ENCODE assay signal across 8 cellular contexts in the genomic region with DNA sequence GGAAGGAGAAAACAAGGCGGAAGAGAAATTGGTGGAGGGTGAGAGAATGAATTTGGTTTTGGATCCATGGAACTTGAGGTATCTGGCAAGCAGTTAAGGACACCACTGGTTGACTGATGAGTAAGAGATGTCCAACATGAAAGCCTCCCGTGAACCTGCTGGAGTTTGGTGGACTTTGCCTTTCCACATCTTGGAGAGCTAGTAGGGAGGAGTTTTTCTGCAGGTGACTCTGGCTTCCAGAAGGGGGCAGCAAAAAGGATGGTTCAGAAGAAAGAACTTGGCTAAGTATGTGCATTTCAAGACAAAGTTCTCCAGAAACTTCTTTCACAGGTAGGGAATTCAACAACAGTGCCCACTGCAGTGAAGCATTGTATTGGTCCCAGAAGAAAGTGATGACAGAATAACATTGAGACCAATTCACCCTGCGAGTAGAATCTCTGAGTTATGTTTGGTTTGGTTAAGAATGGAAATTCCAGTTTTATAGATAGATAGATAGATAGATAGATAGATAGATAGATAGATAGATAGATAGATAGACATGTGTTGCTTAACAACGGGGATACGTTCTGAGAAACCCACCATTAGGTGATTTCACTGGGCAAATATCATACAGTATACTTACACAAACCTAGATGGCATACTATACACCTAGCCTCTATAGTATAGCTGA. TPM values are rescaled to one million over a fixed set of nuclear protein-coding genes. Genes with fewer than 3 reads are reported as not detected.
DNase-seq lines count a peak whose midpoint lies in the region; ATAC-seq, FAIRE-seq and TF ChIP-seq lines count a peak whose summit lies in the region.

No MANE protein-coding gene starts in this region.

- H3K36me3 Mint-ChIP-seq in mesothelial cell of epicardium = no peaks in the 10 kb centered on the region

- H3K4me1 ChIP-seq in Loucy (ENCODE audit: insufficient read depth, low read length, poor library complexity, severe bottlenecking) (peaks cover 10% of the 10 kb centered on the region), GM12878 (ENCODE audit: control insufficient read depth, insufficient read depth, low read length) (no peaks in the 10 kb centered on the region)

- WGBS in GM12878 (ENCODE audit: insufficient coverage, insufficient replicate concordance, low lambda C conversion rate, missing lambda C conversion rate) = 32% methylated on average over 5 of the region's 5 CpGs

- H3K9ac ChIP-seq in Loucy (ENCODE audit: low read depth, low read length, poor library complexity, severe bottlenecking) (no peak overlapping the region), GM12878 (ENCODE audit: control insufficient read depth, insufficient read depth, low read length) (no peak overlapping the region)

- ATAC-seq in GM12878 (peak; percentile 69), GM18505 (IDR thresholded peaks at IDR 0.05; ENCODE audit: unreplicated experiment) (no peak)

- CTCF ChIA-PET in GM10248 (lab: Yijun Ruan, JAX) = interaction anchor here (0.7 to 3.1 kb wide), 11 partner anchors 10 to 835 kb away, joined by 3 to 24 read pairs (median 3); no protein-coding TSS in a partner anchor
- CTCF ChIA-PET in GM12878 (lab: Yijun Ruan, JAX) = interaction anchor here (0.6 to 3.7 kb wide), 17 partner anchors 11 to 1019 kb away, joined by 3 to 33 read pairs (median 3); a partner anchor contains a TSS

- H3K4me3 ChIP-seq in Loucy (ENCODE audit: low read length, poor library complexity, severe bottlenecking) = no peak overlapping the region
- H3K4me3 ChIP-seq in GM12878 = no peak overlapping the region

- FAIRE-seq in GM12878 (lab: Jason Lieb, UNC) = peak; percentile 18

- H3K9me3 ChIP-seq in Loucy (ENCODE audit: insufficient read depth, low read depth, low read length) = no peaks in the 10 kb centered on the region
- no peaks in the 10 kb centered on the region for H3K9me3 ChIP-seq in GM12878 (replicated peaks; ENCODE audit: control insufficient read depth, insufficient read depth, low read length)

- RAD21 ChIA-PET in GM12878 (lab: Charles Lee; ENCODE audit: unreplicated experiment) = interaction anchor here (0.7 to 1.6 kb wide), 5 partner anchors 172 to 835 kb away, joined by 3 to 8 read pairs (median 4); no protein-coding TSS in a partner anchor

- no peaks in the 10 kb centered on the region for H3K9me3 Mint-ChIP-seq in mesothelial cell of epicardium

- H4K20me1 ChIP-seq in Loucy (ENCODE audit: insufficient read depth, low read length, poor library complexity, severe bottlenecking) = no peaks in the 10 kb centered on the region
- no peaks in the 10 kb centered on the region for H4K20me1 ChIP-seq in GM12878 (ENCODE audit: control insufficient read depth, insufficient read depth)

- no peaks in the 10 kb centered on the region for H3K9me2 ChIP-seq in Loucy (replicated peaks; ENCODE audit: low read depth, low read length)

- no peak overlapping the region for H2AFZ ChIP-seq in Loucy (ENCODE audit: low read length)
- H2AFZ ChIP-seq in GM12878 (ENCODE audit: control insufficient read depth, low read depth, low read length) = no peak overlapping the region

- H3K27ac ChIP-seq in 22Rv1 (no peak overlapping the region), GM12878 (ENCODE audit: control insufficient read depth, insufficient read depth) (no peak overlapping the region)

- TF ChIP-seq POLR2A in GM12878 (IDR thresholded peaks at IDR 0.05; ENCODE audit: low read depth, low read length) (no peak), GM18505 (IDR thresholded peaks at IDR 0.05; ENCODE audit: borderline replicate concordance, extremely low read depth, insufficient read depth, insufficient read length) (no peak)

- H3K4me2 ChIP-seq in Loucy (ENCODE audit: low read depth, low read length, poor library complexity, severe bottlenecking) = no peak overlapping the region
- no peak overlapping the region for H3K4me2 ChIP-seq in GM12878 (ENCODE audit: control insufficient read depth, insufficient read depth)

- TF ChIP-seq EP300 in GM12878 (IDR thresholded peaks at IDR 0.05; ENCODE audit: borderline replicate concordance in 1 of 2, control insufficient read depth in 1 of 2, low read depth in 2 of 2, low read length in 2 of 2) = no peak

- H3F3A ChIP-seq in Loucy (ENCODE audit: low read depth) = no peaks in the 10 kb centered on the region

- H3K4me3 Mint-ChIP-seq in mesothelial cell of epicardium = no peak overlapping the region

- POLR2A ChIA-PET in GM10248 (lab: Yijun Ruan, JAX) = no interaction called here
- POLR2A ChIA-PET in GM12878 (lab: Charles Lee) = no interaction called here

- peaks cover 15% of the 10 kb centered on the region for H3K27me3 Mint-ChIP-seq in mesothelial cell of epicardium (ENCODE audit: low read depth)

- H3K79me2 ChIP-seq in Loucy (ENCODE audit: insufficient read depth, low read length) = no peaks in the 10 kb centered on the region
- H3K79me2 ChIP-seq in GM12878 (ENCODE audit: control insufficient read depth, insufficient read depth, low read length) = no peaks in the 10 kb centered on the region

- peak; percentile 31 for DNase-seq in GM10248 (ENCODE audit: extremely low spot score)
- DNase-seq in GM12878 (ENCODE audit: low read depth, low spot score) = no peak
- no peak for DNase-seq in mesothelial cell of epicardium (ENCODE audit: low spot score in 2 of 2, unreplicated experiment in 2 of 2)
- no peak for DNase-seq in NCI-H2227 treated with DMSO at 0.1 percent for 48 hours (lab: John Stamatoyannopoulos, UW)
- no peak for DNase-seq in activated effector memory CD4-positive, alpha-beta T cell treated with anti-CD3 and anti-CD28 coated beads, Interleukin-2, amount 50 U/mL, for 16 hours

- BruUV-seq in GM12878 (replicated peaks; lab: Mats Ljungman, UMichigan) = no TSS peak

- no peaks in the 10 kb centered on the region for H3K36me3 ChIP-seq in Loucy (ENCODE audit: insufficient read depth, low read length)
- H3K36me3 ChIP-seq in GM12878 (ENCODE audit: control insufficient read depth in 2 of 2, insufficient read depth in 2 of 2, low read length in 1 of 2) = no peaks in the 10 kb centered on the region

- TF ChIP-seq RAD21 in GM12878 (IDR thresholded peaks at IDR 0.05; ENCODE audit: insufficient read depth, low read depth, low read length) = peak; percentile 55

- peak; percentile 80 for TF ChIP-seq CTCF in 22Rv1 (IDR thresholded peaks at IDR 0.05)
- TF ChIP-seq CTCF in GM10248 (IDR thresholded peaks at IDR 0.05; ENCODE audit: control extremely low read depth, extremely low read depth, low read depth, missing control alignments) = peak; percentile 46
- TF ChIP-seq CTCF in Loucy (conservative IDR thresholded peaks at IDR 0.05; ENCODE audit: low read length) = peak; percentile 79
- TF ChIP-seq CTCF in GM12878 (IDR thresholded peaks at IDR 0.05 in 2 of 3, conservative IDR thresholded peaks at IDR 0.05 in 1 of 3; ENCODE audit: control insufficient read depth in 2 of 3, extremely low read depth in 1 of 3, insufficient read depth in 1 of 3, low read depth in 3 of 3, low read length in 3 of 3) = peak; percentile 46 to 71 (median 70); a peak in 5 of 6 replicates
- peak; percentile 47 for TF ChIP-seq CTCF in mesothelial cell of epicardium (IDR thresholded peaks at IDR 0.05; ENCODE audit: unreplicated experiment)

- no peaks in the 10 kb centered on the region for H3K27me3 ChIP-seq in Loucy (ENCODE audit: insufficient read depth, low read length, poor library complexity, severe bottlenecking)
- H3K27me3 ChIP-seq in GM12878 (replicated peaks in 1 of 2; ENCODE audit: control insufficient read depth in 2 of 2, insufficient read depth in 2 of 2, low read length in 1 of 2) = no peaks in the 10 kb centered on the region

- intact Hi-C loops in GM12878 (cut with micrococcal nuclease; ENCODE audit: unreplicated experiment) = loop anchor here (1.0 to 5.0 kb wide), 2 partner anchors 617 to 836 kb away; no protein-coding TSS in a partner anchor

- in situ Hi-C loops in GM12878 (cut with MboI) = no loop called here

- no peak overlapping the region for H3K27ac Mint-ChIP-seq in mesothelial cell of epicardium

- H3K4me1 Mint-ChIP-seq in mesothelial cell of epicardium = no peaks in the 10 kb centered on the region

- SMC1A ChIA-PET in GM12878 (lab: Charles Lee; ENCODE audit: uncharacterized antibody, unreplicated experiment) = interaction anchor here (1.0 to 2.0 kb wide), 6 partner anchors 103 to 847 kb away, joined by 3 to 7 read pairs (median 4); no protein-coding TSS in a partner anchor

RNA-seq across cellular contexts. Expression of a gene that starts 28.5 kb away (rescaled TPM):
- 0.15 and 0.54 TPM in 2 replicates for total RNA-seq in GM12878 (2013; cell fraction: nucleolus; rRNA removed)
- total RNA-seq in GM12878 (2014; rRNA removed) (not detected in 2 replicates), GM12878 (2014; rRNA removed; fragmentation: Illumina TruSeq; extraction: Trizol) (not detected in 2 replicates), GM12878 (2021) (not detected in 2 replicates), mesothelial cell of epicardium (1.2 to 1.7 TPM (median 1.5 TPM) in 3 replicates)
- not detected for polyA plus RNA-seq in GM12878 (2011; ENCODE audit: low read depth)
- polyA plus RNA-seq in GM12878 (2011; rRNA removed) (0.01 TPM in 1 of 2 replicates, not detected in the other), GM12878 (2014; fragmentation: Illumina TruSeq; extraction: Trizol) (not detected in 2 replicates), GM12878 (2014; fragmentation: Nextera tagmentation; extraction: Ambion mirVana) (not detected), GM12878 (2014; rRNA removed) (not detected in 2 replicates), GM12878 (2016; fragmentation: Nextera tagmentation; extraction: Ambion mirVana) (not detected)
- polyA plus RNA-seq in GM12878 (2011; cell fraction: cytosol; rRNA removed) = not detected in 2 replicates
- 0.03 TPM in 1 of 2 replicates, not detected in the other for polyA plus RNA-seq in GM12878 (2011; cell fraction: nucleus; rRNA removed)
- not detected in 2 replicates for polyA plus RNA-seq in GM12878 (2012)
- 0.15 TPM in 1 of 2 replicates, not detected in the other for polyA minus RNA-seq in GM12878 (2011; rRNA and poly(A)+ RNA removed)
- polyA minus RNA-seq in GM12878 (2011; cell fraction: cytosol; rRNA and poly(A)+ RNA removed) = not detected in 2 replicates
- polyA minus RNA-seq in GM12878 (2011; cell fraction: nucleus; rRNA and poly(A)+ RNA removed) = 0.19 TPM in 1 of 2 replicates, not detected in the other

RNA-seq across cellular contexts. Expression of a gene that starts 28.6 kb away (rescaled TPM):
- total RNA-seq in GM12878 (2013; cell fraction: nucleolus; rRNA removed) = 44.6 and 52.9 TPM in 2 replicates
- 12.1 and 14.9 TPM in 2 replicates for total RNA-seq in GM12878 (2014; rRNA removed)
- total RNA-seq in GM12878 (2014; rRNA removed; fragmentation: Illumina TruSeq; extraction: Trizol) = 20.4 and 25.1 TPM in 2 replicates
- total RNA-seq in GM12878 (2021) = 13.3 and 16.3 TPM in 2 replicates
- 11.6 TPM for polyA plus RNA-seq in GM12878 (2011; ENCODE audit: low read depth)
- polyA plus RNA-seq in GM12878 (2011; rRNA removed) = 25.4 and 54.4 TPM in 2 replicates
- polyA plus RNA-seq in GM12878 (2011; cell fraction: cytosol; rRNA removed) = 7.5 and 8.3 TPM in 2 replicates
- 19.3 and 21.5 TPM in 2 replicates for polyA plus RNA-seq in GM12878 (2011; cell fraction: nucleus; rRNA removed)
- polyA plus RNA-seq in GM12878 (2012) = 8.2 and 8.5 TPM in 2 replicates
- polyA plus RNA-seq in GM12878 (2014; fragmentation: Illumina TruSeq; extraction: Trizol) = 18.6 and 19.4 TPM in 2 replicates
- polyA plus RNA-seq in GM12878 (2014; fragmentation: Nextera tagmentation; extraction: Ambion mirVana) = 10 to 100 TPM; 10.0 to 11.1 TPM
- 11.4 and 12.5 TPM in 2 replicates for polyA plus RNA-seq in GM12878 (2014; rRNA removed)
- 10 to 100 TPM; 13.5 to 14.1 TPM for polyA plus RNA-seq in GM12878 (2016; fragmentation: Nextera tagmentation; extraction: Ambion mirVana)
- polyA minus RNA-seq in GM12878 (2011; rRNA and poly(A)+ RNA removed) = 10.3 and 12.4 TPM in 2 replicates
- 5.9 and 6.1 TPM in 2 replicates for polyA minus RNA-seq in GM12878 (2011; cell fraction: cytosol; rRNA and poly(A)+ RNA removed)
- 19.1 and 30.9 TPM in 2 replicates for polyA minus RNA-seq in GM12878 (2011; cell fraction: nucleus; rRNA and poly(A)+ RNA removed)
- total RNA-seq in mesothelial cell of epicardium = 21.6 to 24.4 TPM (median 23.1 TPM) in 3 replicates
